Comparison of ENCODE assay signal across 8 cellular contexts in the genomic region with DNA sequence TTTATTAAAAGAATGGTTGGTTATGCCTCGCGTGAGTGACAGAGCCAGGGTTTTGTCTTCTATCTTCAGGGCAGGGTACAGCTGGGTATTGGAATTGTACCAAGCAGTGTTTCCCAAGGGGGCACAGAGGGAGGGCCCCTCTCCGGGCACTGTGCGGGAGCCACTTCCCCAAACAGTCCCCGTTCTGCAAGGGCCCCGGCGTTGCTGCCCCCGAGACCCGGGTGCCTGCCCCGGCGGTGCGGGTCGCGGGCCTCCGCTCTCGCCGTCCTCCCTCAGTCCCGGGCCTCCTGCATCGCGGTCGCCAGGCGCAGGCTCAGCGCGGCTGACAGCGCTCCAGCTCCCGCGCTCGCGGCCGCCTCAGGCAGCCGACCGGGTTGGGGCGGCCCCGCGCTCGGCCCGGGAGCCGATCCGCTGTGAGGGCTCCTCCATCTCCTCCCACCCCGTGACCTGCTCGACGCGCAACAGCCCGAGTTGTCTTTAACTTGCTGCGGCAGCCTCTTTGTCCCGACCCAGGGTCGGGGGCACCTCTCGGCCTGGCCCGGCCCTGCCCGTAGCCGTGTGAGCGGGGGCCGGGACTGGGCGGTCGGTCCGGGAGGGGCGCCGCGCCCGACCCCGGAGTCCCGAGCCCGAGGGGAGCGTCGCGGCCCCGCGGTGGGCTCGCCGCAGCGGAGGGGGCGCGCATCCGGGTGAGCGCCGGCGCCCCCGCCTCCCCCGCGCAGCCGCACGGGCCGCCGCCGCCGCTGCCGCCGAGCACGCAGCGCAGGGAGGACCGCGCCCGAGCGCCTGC. TPM values are rescaled to one million over a fixed set of nuclear protein-coding genes. Genes with fewer than 3 reads are reported as not detected.
DNase-seq lines count a peak whose midpoint lies in the region; ATAC-seq and TF ChIP-seq lines count a peak whose summit lies in the region.

No MANE protein-coding gene starts in this region.

- WGBS in thyroid gland, 2 donors, result 1 to 4% methylated on average over 5 to 12 of the region's 94 CpGs

- H3K27me3 ChIP-seq in BJ (ENCODE audit: control insufficient read depth, insufficient read depth, low read length) (no peaks in the 10 kb centered on the region), neutrophil (no peaks in the 10 kb centered on the region), thyroid gland (no peaks in the 10 kb centered on the region)

- H3K4me1 ChIP-seq in neutrophil (ENCODE audit: control insufficient read depth in 1 of 2, insufficient read depth in 1 of 2, low read depth in 1 of 2, low read length in 1 of 2), result peaks cover 15 to 21% of the 10 kb centered on the region in 2 experiments
- peaks cover 10 to 18% of the 10 kb centered on the region in 2 donors for H3K4me1 ChIP-seq in thyroid gland

- peak in 1 of 2 donors; percentile 51 for TF ChIP-seq POLR2A in thyroid gland (IDR thresholded peaks at IDR 0.05)

- ATAC-seq in GM19023 (IDR thresholded peaks at IDR 0.05; ENCODE audit: unreplicated experiment) (peak; percentile 53), HG03342 (IDR thresholded peaks at IDR 0.05; ENCODE audit: unreplicated experiment) (peak; percentile 43)

- CTCF ChIA-PET in BJ (lab: Yijun Ruan, JAX), result no interaction called here

- TF ChIP-seq CTCF in BJ (IDR thresholded peaks at IDR 0.05; ENCODE audit: insufficient read depth, low read depth, low read length) (no peak), neutrophil (IDR thresholded peaks at IDR 0.05) (no peak), thyroid gland (IDR thresholded peaks at IDR 0.05) (no peak)

- no peaks in the 10 kb centered on the region for H3K36me3 ChIP-seq in BJ (ENCODE audit: control insufficient read depth, insufficient read depth, low read length)
- H3K36me3 ChIP-seq in neutrophil, result no peaks in the 10 kb centered on the region
- no peaks in the 10 kb centered on the region for H3K36me3 ChIP-seq in thyroid gland

- POLR2A ChIA-PET in BJ (lab: Charles Lee), result no interaction called here

- H3K4me3 ChIP-seq in BJ (ENCODE audit: low read depth, low read length), result peak overlapping the region; percentile 54
- H3K4me3 ChIP-seq in neutrophil (ENCODE audit: low read depth in 1 of 2, low read length in 1 of 2), result peak overlapping the region; percentile 65 to 72
- H3K4me3 ChIP-seq in thyroid gland (replicated peaks in 1 of 3), result peak overlapping the region; percentile 44 to 82 (median 82)

- intact Hi-C loops in thyroid gland (cut with DNase I), result loop anchor here (10.0 kb wide), 1 partner anchor 124 kb away; no protein-coding TSS in a partner anchor

- no peaks in the 10 kb centered on the region for H3K9me3 ChIP-seq in neutrophil
- no peaks in the 10 kb centered on the region for H3K9me3 ChIP-seq in thyroid gland

- peak overlapping the region; percentile 55 for H3K27ac ChIP-seq in neutrophil
- H3K27ac ChIP-seq in thyroid gland, result peak overlapping the region; percentile 87 to 92 (median 88)

- no peak for DNase-seq in BJ (ENCODE audit: low read depth)
- peak; percentile 58 for DNase-seq in RKO (ENCODE audit: low spot score)
- peak; percentile 27 for DNase-seq in activated gamma-delta T cell treated with anti-CD3 and anti-CD28 coated beads, Interleukin-2, amount 50 U/mL, for 16 hours (ENCODE audit: low read depth)
- peak; percentile 54 for DNase-seq in germinal center (ENCODE audit: low spot score)
- DNase-seq in thyroid gland, result peak; percentile 60 to 65

RNA-seq across cellular contexts. Expression of a gene that starts 0.6 kb away (rescaled TPM):
- polyA plus RNA-seq in BJ (2011; rRNA removed), result 23.3 and 41.7 TPM in 2 replicates
- polyA minus RNA-seq in BJ (2011; rRNA and poly(A)+ RNA removed), result 15.8 and 20.0 TPM in 2 replicates
- total RNA-seq in thyroid gland, result 100 to 1,000 TPM in 1 of 4 donors, 10 to 100 TPM in 3; 38.7 to 191 (median 46.3) TPM
